1 cellular context compared by ENCODE assay signal in genomic region chr3:66809579-66809958, GRCh38.
TF ChIP-seq lines count a peak whose summit lies in the region.

No MANE protein-coding gene starts in this region.

TF ChIP-seq in GM23338, 12 proteins besides CTCF, POLR2A, EP300 and RAD21 (continued from another document):
- no peak for TF ChIP-seq ZNF462 (CRISPR knock-in tag; IDR thresholded peaks at IDR 0.05)
- no peak for TF ChIP-seq JUNB (IDR thresholded peaks at IDR 0.05; ENCODE audit: unreplicated experiment)
- TF ChIP-seq REST (IDR thresholded peaks at IDR 0.05; ENCODE audit: unreplicated experiment): no peak
- TF ChIP-seq CREB1 (CRISPR knock-in tag; IDR thresholded peaks at IDR 0.05; ENCODE audit: low read depth): no peak
- no peak for TF ChIP-seq EZH2phosphoT487 (IDR thresholded peaks at IDR 0.05; ENCODE audit: unreplicated experiment)
- TF ChIP-seq ZNF114 (CRISPR knock-in tag; IDR thresholded peaks at IDR 0.05): no peak
- TF ChIP-seq ETS1 (IDR thresholded peaks at IDR 0.05): no peak
